ENCODE assay signal across 10 cellular contexts in the genomic region with DNA sequence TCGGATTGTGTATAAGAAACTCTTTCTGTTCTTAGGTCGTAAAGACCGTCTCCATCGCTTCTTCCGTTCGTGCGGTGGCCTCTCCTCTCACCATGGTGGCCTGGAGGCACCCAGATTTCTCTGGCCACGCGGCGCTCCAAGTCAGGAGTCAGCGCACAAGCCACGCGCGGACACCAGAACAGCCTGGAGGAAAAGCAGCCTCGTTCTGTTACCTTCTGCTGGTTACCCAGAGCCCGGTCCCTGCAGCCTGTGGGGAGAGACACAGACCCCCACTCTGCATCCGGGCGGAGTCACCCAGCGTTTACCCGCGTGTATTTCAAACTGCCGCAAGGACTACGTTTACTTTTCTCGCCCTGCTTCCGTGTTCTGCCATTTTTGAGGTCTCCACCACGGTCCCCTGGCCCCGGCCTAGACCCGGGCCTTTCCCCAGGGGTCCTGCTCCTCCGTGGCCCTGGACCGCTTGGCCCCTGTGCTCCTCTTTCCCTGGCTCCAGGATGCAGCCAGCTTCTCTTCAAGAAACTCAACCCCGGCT.
DNase-seq lines count a peak whose midpoint lies in the region; ATAC-seq and TF ChIP-seq lines count a peak whose summit lies in the region.
"Had no signal": no experiment of that assay in that cellular context is flagged by ENCODE, and none has a peak within 500 bp of the region (broad histone marks: within the 10 kb centered on the region; RNA-seq: fewer than 3 reads in every experiment).

No MANE protein-coding gene starts in this region.

- H3K36me3 ChIP-seq in HUES6 (ENCODE audit: control insufficient read depth, insufficient read depth, low read length): no peaks in the 10 kb centered on the region
- H3K36me3 ChIP-seq in esophagus (ENCODE audit: control insufficient read depth in 2 of 2, insufficient read depth in 2 of 2, low read length in 1 of 2): no peaks in the 10 kb centered on the region
- no peaks in the 10 kb centered on the region for H3K36me3 ChIP-seq in prostate gland
- H3K36me3 ChIP-seq: BLaER1 had no signal

- H3K9ac ChIP-seq in HUES6 (ENCODE audit: low read length): peak overlapping the region; percentile 61
- H3K9ac ChIP-seq: BLaER1 had no signal

- TF ChIP-seq POLR2A in prostate gland (IDR thresholded peaks at IDR 0.05): no peak

- H3K4me1 ChIP-seq in HUES6 (ENCODE audit: control insufficient read depth, insufficient read depth, low read length): peaks cover 18% of the 10 kb centered on the region
- H3K4me1 ChIP-seq in esophagus (ENCODE audit: control insufficient read depth in 2 of 2, insufficient read depth in 2 of 2, low read length in 1 of 2): no peaks in the 10 kb centered on the region
- H3K4me1 ChIP-seq in prostate gland (replicated peaks): no peaks in the 10 kb centered on the region
- H3K4me1 ChIP-seq: BLaER1 had no signal

- POLR2A ChIA-PET in AG04450 (lab: Yijun Ruan, JAX): no interaction called here

- WGBS in esophagus, 2 donors: 78 to 81% methylated on average over 31 of the region's 31 CpGs
- WGBS in prostate gland: 88% methylated on average over 31 of the region's 31 CpGs

- peak overlapping the region; percentile 34 for H3K4me3 ChIP-seq in AG04450 (ENCODE audit: low read depth, low read length)
- peak overlapping the region; percentile 69 for H3K4me3 ChIP-seq in HUES6 (ENCODE audit: low read depth, low read length)
- peak overlapping the region; percentile 25 to 32 for H3K4me3 ChIP-seq in esophagus (ENCODE audit: low read depth in 1 of 2, low read length in 2 of 2)
- peak overlapping the region; percentile 12 to 18 for H3K4me3 ChIP-seq in prostate gland
- H3K4me3 ChIP-seq: BLaER1 had no signal

- H3K9me3 ChIP-seq in AG04450 (ENCODE audit: control insufficient read depth, insufficient read depth, low read length) (peaks cover 64% of the 10 kb centered on the region), HUES6 (ENCODE audit: control insufficient read depth, insufficient read depth, low read depth, low read length) (no peaks in the 10 kb centered on the region), esophagus (ENCODE audit: control insufficient read depth in 2 of 2, insufficient read depth in 1 of 2, low read depth in 1 of 2, low read length in 1 of 2) (no peaks in the 10 kb centered on the region), prostate gland (no peaks in the 10 kb centered on the region)
- H3K9me3 ChIP-seq: BLaER1 had no signal

- H3K27me3 ChIP-seq in AG04450 (ENCODE audit: control insufficient read depth, insufficient read depth, low read length) (no peaks in the 10 kb centered on the region), HUES6 (ENCODE audit: control insufficient read depth, insufficient read depth, low read length) (no peaks in the 10 kb centered on the region), esophagus (ENCODE audit: control insufficient read depth in 1 of 2, insufficient read depth in 2 of 2, low read length in 2 of 2) (no peaks in the 10 kb centered on the region), prostate gland (replicated peaks; ENCODE audit: insufficient read depth) (peaks cover 12% of the 10 kb centered on the region)
- H3K27me3 ChIP-seq: BLaER1 had no signal

- intact Hi-C loops in prostate gland (cut with DNase I): no loop called here

- CTCF ChIA-PET in AG04450 (lab: Charles Lee): no interaction called here

- no peak for ATAC-seq in HG02623 (IDR thresholded peaks at IDR 0.05; ENCODE audit: unreplicated experiment)
- no peak for ATAC-seq in GM21717 (IDR thresholded peaks at IDR 0.05; ENCODE audit: unreplicated experiment)
- ATAC-seq: SK-N-SH treated with all-trans-retinoic acid at 6 μM for 48 hours had no signal

- no peak for DNase-seq in AG04450 (ENCODE audit: low read depth, low spot score)
- DNase-seq in prostate gland (ENCODE audit: low spot score): no peak
- no peak for DNase-seq in activated T-cell treated with anti-CD3 and anti-CD28 coated beads for 4 hours
- no peak for DNase-seq in activated naive CD4-positive, alpha-beta T cell (lab: John Stamatoyannopoulos, UW)

- TF ChIP-seq CTCF in AG04450 (IDR thresholded peaks at IDR 0.05; ENCODE audit: low read depth, low read length) (no peak), prostate gland (IDR thresholded peaks at IDR 0.05) (no peak)

- no peak overlapping the region for H3K27ac ChIP-seq in AG04450 (ENCODE audit: low read depth, low read length)
- no peak overlapping the region for H3K27ac ChIP-seq in HUES6 (ENCODE audit: low read depth, low read length)
- H3K27ac ChIP-seq in esophagus (ENCODE audit: low read depth in 2 of 2, low read length in 1 of 2): no peak overlapping the region
- H3K27ac ChIP-seq in prostate gland: no peak overlapping the region
- H3K27ac ChIP-seq: BLaER1 had no signal

Comparison
In these comparisons a context has a peak if more than half of its experiments do, and no peak if none do; other contexts are left out.
1. H3K4me3 ChIP-seq: peak in every context shown above with its lines; median percentile 69 in HUES6; 34 in AG04450; 28 in esophagus; 15 in prostate gland.